In the genomic region with DNA sequence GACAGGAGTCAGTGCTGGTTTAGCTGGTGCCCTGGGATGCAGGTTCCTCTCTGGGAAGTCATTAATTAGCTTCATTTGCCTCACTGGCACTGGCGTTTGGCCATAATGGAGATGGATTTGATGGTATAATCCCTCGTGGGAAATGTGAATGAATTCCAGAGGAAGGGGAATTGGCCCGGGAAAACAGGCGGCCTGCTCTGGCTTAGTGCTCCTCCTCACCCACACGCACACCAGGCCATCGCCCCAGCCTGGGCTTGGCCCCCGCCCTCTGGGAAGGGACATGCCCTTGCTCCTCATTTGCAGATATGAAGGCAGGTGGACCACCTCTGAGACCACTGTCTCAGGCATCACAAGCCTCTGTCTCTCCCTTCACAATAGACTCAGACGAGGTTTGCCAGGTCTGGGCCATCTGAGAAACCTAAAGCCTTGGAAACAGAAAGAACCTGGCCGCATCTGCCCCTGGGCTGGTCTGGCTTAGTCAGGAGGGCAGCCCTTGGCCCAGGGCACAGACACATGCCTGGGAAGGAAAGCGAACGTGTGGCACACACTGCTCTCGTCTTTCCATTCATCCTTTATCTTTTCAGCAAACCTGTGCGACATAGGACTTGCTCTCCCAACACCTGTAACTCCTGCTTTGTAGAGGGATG, we compare ENCODE assay signal across 24 cellular contexts.
"Had no signal": no experiment of that assay in that cellular context is flagged by ENCODE, and none has a peak within 500 bp of the region (broad histone marks: within the 10 kb centered on the region; RNA-seq: fewer than 3 reads in every experiment).

No MANE protein-coding gene starts in this region.

- H3K27ac Mint-ChIP-seq: activated CD4-positive, alpha-beta memory T cell treated with anti-CD3 and anti-CD28 coated beads for 36 hours; activated CD4-positive, alpha-beta T cell treated with anti-CD3 and anti-CD28 coated beads, Interleukin-2, amount 10 ng/mL, durations not matched to agents 7 days and 5 days; activated naive CD4-positive, alpha-beta T cell treated with anti-CD3 and anti-CD28 coated beads, Interleukin-2, amount 10 ng/mL, durations not matched to agents 7 days and 5 days; activated naive CD8-positive, alpha-beta T cell treated with anti-CD3 and anti-CD28 coated beads for 36 hours; activated T-helper 2 cell treated with anti-CD3 and anti-CD28 coated beads, Interferon-gamma antibody, Interleukin-2, Interleukin-4, amounts not matched to agents 10 μg/mL and 5 μg/mL and 100 μg/mL, durations not matched to agents 14 hours and 24 hours and 36 hours; T-helper 17 cell had no signal

- H3K4me3 ChIP-seq: Peyer's patch had no signal

- H3K4me1 ChIP-seq: Peyer's patch had no signal

- H3K27ac ChIP-seq: Peyer's patch, RWPE1, VCaP had no signal

- H3K9me3 Mint-ChIP-seq: activated CD4-positive, alpha-beta memory T cell treated with anti-CD3 and anti-CD28 coated beads for 36 hours; activated naive CD8-positive, alpha-beta T cell treated with anti-CD3 and anti-CD28 coated beads for 36 hours; activated T-helper 2 cell treated with anti-CD3 and anti-CD28 coated beads, Interferon-gamma antibody, Interleukin-2, Interleukin-4, amounts not matched to agents 10 μg/mL and 5 μg/mL and 100 μg/mL, durations not matched to agents 14 hours and 24 hours and 36 hours; central memory CD8-positive, alpha-beta T cell had no signal

- H3K4me1 Mint-ChIP-seq: activated CD4-positive, alpha-beta T cell treated with anti-CD3 and anti-CD28 coated beads, Interleukin-2, amount 10 ng/mL, durations not matched to agents 7 days and 5 days; activated naive CD4-positive, alpha-beta T cell treated with anti-CD3 and anti-CD28 coated beads, Interleukin-2, amount 10 ng/mL, durations not matched to agents 7 days and 5 days; activated naive CD8-positive, alpha-beta T cell treated with anti-CD3 and anti-CD28 coated beads for 36 hours; central memory CD8-positive, alpha-beta T cell; T-helper 17 cell had no signal

- ATAC-seq: T-helper 17 cell had no signal

- H3K9me3 ChIP-seq: Peyer's patch had no signal

- H3K27me3 ChIP-seq: Peyer's patch had no signal

- H3K27me3 Mint-ChIP-seq: activated CD4-positive, alpha-beta memory T cell treated with anti-CD3 and anti-CD28 coated beads for 36 hours; activated CD4-positive, alpha-beta T cell treated with anti-CD3 and anti-CD28 coated beads, Interleukin-2, amount 10 ng/mL, durations not matched to agents 7 days and 5 days; activated naive CD4-positive, alpha-beta T cell treated with anti-CD3 and anti-CD28 coated beads, Interleukin-2, amount 10 ng/mL, durations not matched to agents 7 days and 5 days; activated naive CD8-positive, alpha-beta T cell treated with anti-CD3 and anti-CD28 coated beads for 36 hours; central memory CD8-positive, alpha-beta T cell had no signal

- H3K36me3 Mint-ChIP-seq: activated CD4-positive, alpha-beta memory T cell treated with anti-CD3 and anti-CD28 coated beads for 36 hours; activated naive CD4-positive, alpha-beta T cell treated with anti-CD3 and anti-CD28 coated beads, Interleukin-2, amount 10 ng/mL, durations not matched to agents 7 days and 5 days; activated naive CD8-positive, alpha-beta T cell treated with anti-CD3 and anti-CD28 coated beads for 36 hours had no signal

- H3K36me3 ChIP-seq: Peyer's patch had no signal

- H3K4me3 Mint-ChIP-seq: activated CD4-positive, alpha-beta memory T cell treated with anti-CD3 and anti-CD28 coated beads for 36 hours; activated CD4-positive, alpha-beta T cell treated with anti-CD3 and anti-CD28 coated beads, Interleukin-2, amount 10 ng/mL, durations not matched to agents 7 days and 5 days; activated naive CD4-positive, alpha-beta T cell treated with anti-CD3 and anti-CD28 coated beads, Interleukin-2, amount 10 ng/mL, durations not matched to agents 7 days and 5 days; activated naive CD8-positive, alpha-beta T cell treated with anti-CD3 and anti-CD28 coated beads for 36 hours; central memory CD8-positive, alpha-beta T cell; T-helper 17 cell had no signal

- DNase-seq: activated CD4-positive, alpha-beta memory T cell treated with anti-CD3 and anti-CD28 coated beads for 36 hours; activated CD4-positive, alpha-beta T cell treated with anti-CD3 and anti-CD28 coated beads, Interleukin-2, amount 10 ng/mL, durations not matched to agents 7 days and 5 days; activated CD4-positive, CD25-positive, alpha-beta regulatory T cell; activated CD8-positive, alpha-beta memory T cell treated with anti-CD3 and anti-CD28 coated beads for 24 hours; activated gamma-delta T cell treated with Interleukin-2 at 50 U/mL for 16 hours; activated naive CD4-positive, alpha-beta T cell treated with anti-CD3 and anti-CD28 coated beads, Interleukin-2, amount 10 ng/mL, durations not matched to agents 7 days and 5 days; activated naive CD8-positive, alpha-beta T cell treated with anti-CD3 and anti-CD28 coated beads for 36 hours; activated T-cell treated with anti-CD3 and anti-CD28 coated beads, Interleukin-2, amount 50 U/mL, for 48 hours; KG1; NCI-H1048; NCI-H146; NCI-H187 treated with DMSO at 0.1 percent for 48 hours; NCI-H2081 treated with DMSO at 0.1 percent for 48 hours; NCI-H2227 treated with DMSO at 0.1 percent for 48 hours; NCI-H446 treated with DMSO at 0.1 percent for 48 hours; NCI-H526 treated with DMSO at 0.1 percent for 48 hours; SHP77 treated with DMSO at 0.1 percent for 48 hours; T-helper 17 cell; T-helper 9 cell had no signal
